In genomic region chr3:77348244-77348855, GRCh38 we compare ENCODE assay signal across 10 cellular contexts.
A peak's percentile ranks its signal among the peaks of the same experiment; 100 is the strongest.
DNase-seq lines count a peak whose midpoint lies in the region; ATAC-seq and TF ChIP-seq lines count a peak whose summit lies in the region.
"Had no signal": no experiment of that assay in that cellular context is flagged by ENCODE, and none has a peak within 500 bp of the region (broad histone marks: within the 10 kb centered on the region; RNA-seq: fewer than 3 reads in every experiment).

No MANE protein-coding gene starts in this region.

- H4K20me1 ChIP-seq in PC-3 (ENCODE audit: low read length) (no peaks in the 10 kb centered on the region), smooth muscle cell (ENCODE audit: low read depth) (peaks cover 6% of the 10 kb centered on the region)

- H3K27ac ChIP-seq in PC-3 (ENCODE audit: low read length) (no peak overlapping the region), smooth muscle cell (ENCODE audit: low read depth) (no peak overlapping the region)

- H3K79me2 ChIP-seq in PC-3 (ENCODE audit: low read length): no peaks in the 10 kb centered on the region
- no peaks in the 10 kb centered on the region for H3K79me2 ChIP-seq in smooth muscle cell (ENCODE audit: low read depth)

- H3F3A ChIP-seq in PC-3 (ENCODE audit: low read length, unreplicated experiment) (no peaks in the 10 kb centered on the region), smooth muscle cell (ENCODE audit: low read depth) (no peaks in the 10 kb centered on the region)

- no TSS peak for BruUV-seq in PC-3 (replicated peaks; lab: Mats Ljungman, UMichigan)

- POLR2A ChIA-PET in PC-3 (lab: Charles Lee; ENCODE audit: unreplicated experiment): no interaction called here

- H3K4me1 ChIP-seq in PC-3 (ENCODE audit: insufficient read depth, low read length) (no peaks in the 10 kb centered on the region), smooth muscle cell (ENCODE audit: low read depth) (no peaks in the 10 kb centered on the region)

- no peaks in the 10 kb centered on the region for H3K9me3 ChIP-seq in PC-3 (ENCODE audit: low read length)
- no peaks in the 10 kb centered on the region for H3K9me3 ChIP-seq in smooth muscle cell (replicated peaks; ENCODE audit: low read depth)

- CTCF ChIA-PET in PC-3 (lab: Charles Lee): interaction anchor here (0.8 kb wide), 1 partner anchor 857 kb away, joined by 3 read pairs; no protein-coding TSS in a partner anchor

- no peaks in the 10 kb centered on the region for H3K9me2 ChIP-seq in PC-3 (replicated peaks; ENCODE audit: low read length)

- ATAC-seq in PC-3: peak; percentile 81

- H3K9ac ChIP-seq in PC-3 (ENCODE audit: low read length): no peak overlapping the region
- H3K9ac ChIP-seq in smooth muscle cell (ENCODE audit: low read depth): no peak overlapping the region

- intact Hi-C loops in PC-3 (cut with micrococcal nuclease): loop anchor here (1.0 to 10.0 kb wide), 3 partner anchors 476 to 1297 kb away; no protein-coding TSS in a partner anchor

- H2AFZ ChIP-seq in PC-3 (ENCODE audit: low read length) (0 out of 2 replicates have a peak overlapping the region, but pooled peaks have one; percentile 19), smooth muscle cell (ENCODE audit: low read depth) (no peak overlapping the region)

- TF ChIP-seq CTCF in PC-3 (conservative IDR thresholded peaks at IDR 0.05; ENCODE audit: low read depth, low read length) (peak; percentile 70), smooth muscle cell (IDR thresholded peaks at IDR 0.05; ENCODE audit: borderline replicate concordance, insufficient read depth, poor library complexity, severe bottlenecking) (peak; percentile 44)

- H3K4me3 ChIP-seq in PC-3 (ENCODE audit: low read length) (no peak overlapping the region), smooth muscle cell (no peak overlapping the region)

- H3K4me2 ChIP-seq in PC-3 (ENCODE audit: low read length) (no peak overlapping the region), smooth muscle cell (no peak overlapping the region)

- H3K36me3 ChIP-seq in PC-3 (ENCODE audit: low read depth, low read length) (no peaks in the 10 kb centered on the region), smooth muscle cell (ENCODE audit: low read depth) (no peaks in the 10 kb centered on the region)

- 41% methylated on average over 6 of the region's 6 CpGs for WGBS in smooth muscle cell (ENCODE audit: low lambda C conversion rate)

- peak; percentile 2 for DNase-seq in NOMO-1 treated with DMSO at 0.1 percent for 48 hours (lab: John Stamatoyannopoulos, UW; ENCODE audit: unreplicated experiment)
- DNase-seq in NOMO-1 treated with dmso at 0.1 percent for 144 hours (lab: John Stamatoyannopoulos, UW; ENCODE audit: unreplicated experiment): no peak
- peak; percentile 63 for DNase-seq in PC-3
- DNase-seq in fibroblast of gingiva (ENCODE audit: low read depth): peak; percentile 30
- no peak for DNase-seq in smooth muscle cell (lab: John Stamatoyannopoulos, UW; ENCODE audit: unreplicated experiment)
- no peak for DNase-seq in cortex of kidney (lab: John Stamatoyannopoulos, UW)
- DNase-seq in stimulated activated CD4-positive, alpha-beta T cell treated with anti-CD3 and anti-CD28 coated beads, Interleukin-2, amount 100 ng/mL, for 24 hours: no peak
- no peak for DNase-seq in central memory CD4-positive, alpha-beta T cell
- DNase-seq: activated naive CD4-positive, alpha-beta T cell; T-helper 1 cell had no signal

- H3K27me3 ChIP-seq in PC-3 (ENCODE audit: low read length) (no peaks in the 10 kb centered on the region), smooth muscle cell (ENCODE audit: low read depth) (no peaks in the 10 kb centered on the region)

Comparison
In these comparisons a context has a peak if more than half of its experiments do, and no peak if none do; other contexts are left out.
1. DNase-seq: peak in NOMO-1 treated with DMSO at 0.1 percent for 48 hours (single experiment), PC-3 (single experiment) and fibroblast of gingiva (single experiment); none in NOMO-1 treated with dmso at 0.1 percent for 144 hours (single experiment), smooth muscle cell (single experiment), cortex of kidney (single experiment), stimulated activated CD4-positive, alpha-beta T cell treated with anti-CD3 and anti-CD28 coated beads, Interleukin-2, amount 100 ng/mL, for 24 hours (0 of 2) and central memory CD4-positive, alpha-beta T cell (single experiment).